ENCODE assay signal across 8 cellular contexts in the genomic region with DNA sequence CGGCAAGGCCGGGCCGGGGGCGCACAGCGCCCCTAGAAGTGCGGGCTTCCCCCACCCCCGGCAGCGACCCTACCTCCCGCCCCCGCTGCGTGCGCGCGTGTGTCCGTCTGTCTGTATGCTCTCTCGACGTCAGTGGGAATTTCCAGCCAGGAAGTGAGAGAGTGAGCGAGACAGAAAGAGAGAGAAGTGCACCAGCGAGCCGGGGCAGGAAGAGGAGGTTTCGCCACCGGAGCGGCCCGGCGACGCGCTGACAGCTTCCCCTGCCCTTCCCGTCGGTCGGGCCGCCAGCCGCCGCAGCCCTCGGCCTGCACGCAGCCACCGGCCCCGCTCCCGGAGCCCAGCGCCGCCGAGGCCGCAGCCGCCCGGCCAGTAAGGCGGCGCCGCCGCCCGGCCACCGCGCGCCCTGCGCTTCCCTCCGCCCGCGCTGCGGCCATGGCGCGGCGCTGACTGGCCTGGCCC. TPM values are rescaled to one million over a fixed set of nuclear protein-coding genes. Genes with fewer than 3 reads are reported as not detected.
A peak's percentile ranks its signal among the peaks of the same experiment; 100 is the strongest.
DNase-seq lines count a peak whose midpoint lies in the region; ATAC-seq and TF ChIP-seq lines count a peak whose summit lies in the region.

A gene with protein sequence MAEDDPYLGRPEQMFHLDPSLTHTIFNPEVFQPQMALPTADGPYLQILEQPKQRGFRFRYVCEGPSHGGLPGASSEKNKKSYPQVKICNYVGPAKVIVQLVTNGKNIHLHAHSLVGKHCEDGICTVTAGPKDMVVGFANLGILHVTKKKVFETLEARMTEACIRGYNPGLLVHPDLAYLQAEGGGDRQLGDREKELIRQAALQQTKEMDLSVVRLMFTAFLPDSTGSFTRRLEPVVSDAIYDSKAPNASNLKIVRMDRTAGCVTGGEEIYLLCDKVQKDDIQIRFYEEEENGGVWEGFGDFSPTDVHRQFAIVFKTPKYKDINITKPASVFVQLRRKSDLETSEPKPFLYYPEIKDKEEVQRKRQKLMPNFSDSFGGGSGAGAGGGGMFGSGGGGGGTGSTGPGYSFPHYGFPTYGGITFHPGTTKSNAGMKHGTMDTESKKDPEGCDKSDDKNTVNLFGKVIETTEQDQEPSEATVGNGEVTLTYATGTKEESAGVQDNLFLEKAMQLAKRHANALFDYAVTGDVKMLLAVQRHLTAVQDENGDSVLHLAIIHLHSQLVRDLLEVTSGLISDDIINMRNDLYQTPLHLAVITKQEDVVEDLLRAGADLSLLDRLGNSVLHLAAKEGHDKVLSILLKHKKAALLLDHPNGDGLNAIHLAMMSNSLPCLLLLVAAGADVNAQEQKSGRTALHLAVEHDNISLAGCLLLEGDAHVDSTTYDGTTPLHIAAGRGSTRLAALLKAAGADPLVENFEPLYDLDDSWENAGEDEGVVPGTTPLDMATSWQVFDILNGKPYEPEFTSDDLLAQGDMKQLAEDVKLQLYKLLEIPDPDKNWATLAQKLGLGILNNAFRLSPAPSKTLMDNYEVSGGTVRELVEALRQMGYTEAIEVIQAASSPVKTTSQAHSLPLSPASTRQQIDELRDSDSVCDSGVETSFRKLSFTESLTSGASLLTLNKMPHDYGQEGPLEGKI (plus strand): TSS at position 184 of the 459 bp plus-strand sequence. CDS start 24,160 bp downstream, outside the sequence.

- ATAC-seq in GM19023 (IDR thresholded peaks at IDR 0.05; ENCODE audit: unreplicated experiment): peak; percentile 61
- ATAC-seq in HG03196 (IDR thresholded peaks at IDR 0.05; ENCODE audit: unreplicated experiment): peak; percentile 56

- peak within 1 kb of the TSS; percentile 93 for H3K4me3 Mint-ChIP-seq in neural crest cell

- no peaks in the 10 kb centered on the region for H3K9me2 ChIP-seq in PC-9 (ENCODE audit: insufficient read depth)

- no TSS peak for BruUV-seq in PC-9 (replicated peaks; lab: Mats Ljungman, UMichigan)

- H3K36me3 Mint-ChIP-seq in neural crest cell (ENCODE audit: low read depth): no peaks in the 10 kb centered on the region

- H3K9ac ChIP-seq in stomach smooth muscle (ENCODE audit: low read length in 2 of 2): peak within 1 kb of the TSS; percentile 91 to 98

- H3K9me3 ChIP-seq in PC-9 (ENCODE audit: insufficient read depth, low read depth) (no peaks in the 10 kb centered on the region), stomach smooth muscle (ENCODE audit: control insufficient read depth in 2 of 2, low read length in 2 of 2) (no peaks in the 10 kb centered on the region)

- no peak for TF ChIP-seq CTCF in PC-9 (conservative IDR thresholded peaks at IDR 0.05)
- TF ChIP-seq CTCF in fibroblast of pulmonary artery (IDR thresholded peaks at IDR 0.05; ENCODE audit: low read length, missing control alignments): no peak
- TF ChIP-seq CTCF in neural crest cell (conservative IDR thresholded peaks at IDR 0.05): no peak

- intact Hi-C loops in PC-9 (cut with micrococcal nuclease; ENCODE audit: unreplicated experiment): loop anchor here (2.0 to 5.0 kb wide), 3 partner anchors 91 to 518 kb away; a partner anchor contains a TSS

- H3K27ac ChIP-seq in PC-9: peak within 1 kb of the TSS; percentile 82
- peak within 1 kb of the TSS; percentile 92 for H3K27ac ChIP-seq in stomach smooth muscle (ENCODE audit: low read length)

- H3K27ac Mint-ChIP-seq in neural crest cell (ENCODE audit: unreplicated experiment): peak within 1 kb of the TSS; percentile 94

- H3K4me1 ChIP-seq in PC-9 (replicated peaks; ENCODE audit: insufficient read depth) (peaks cover 34% of the 10 kb centered on the region), stomach smooth muscle (ENCODE audit: control insufficient read depth, insufficient read depth, low read length) (peaks cover 5% of the 10 kb centered on the region)

- H3K27me3 Mint-ChIP-seq in neural crest cell (ENCODE audit: low read depth): no peaks in the 10 kb centered on the region

- H3K36me3 ChIP-seq in PC-9 (ENCODE audit: low read depth): no peaks in the 10 kb centered on the region
- no peaks in the 10 kb centered on the region for H3K36me3 ChIP-seq in stomach smooth muscle (ENCODE audit: control insufficient read depth in 2 of 2, insufficient read depth in 2 of 2, low read length in 2 of 2)

- H3K4me1 Mint-ChIP-seq in neural crest cell: peaks cover 41% of the 10 kb centered on the region

- H2AFZ ChIP-seq in PC-9: peak within 1 kb of the TSS; percentile 82

- POLR2A ChIA-PET in PC-9 (lab: Charles Lee; ENCODE audit: unreplicated experiment): no interaction called here

- no peaks in the 10 kb centered on the region for H3K9me3 Mint-ChIP-seq in neural crest cell

- peak within 1 kb of the TSS; percentile 87 for H3K4me2 ChIP-seq in PC-9

- DNase-seq in Ammon's horn (ENCODE audit: low spot score) (peak; percentile 74), PC-9 (peak in 1 of 2 experiments; percentile 35), fibroblast of pulmonary artery (ENCODE audit: low read depth) (peak; percentile 89), neural crest cell (ENCODE audit: low read depth, low spot score) (peak; percentile 45)
- DNase-seq in activated T-helper 1 cell treated with anti-CD3 and anti-CD28 coated beads, Interleukin-2, amount 50 U/mL, for 16 hours (ENCODE audit: low read depth in 1 of 2, low spot score in 1 of 2): peak; percentile 41 to 76

- peaks cover 10% of the 10 kb centered on the region; the same call in 1 of the 2 replicates for H3F3A ChIP-seq in PC-9 (ENCODE audit: insufficient read depth, low read depth)

- H3K4me3 ChIP-seq in PC-9 (peak within 1 kb of the TSS; percentile 80), fibroblast of pulmonary artery (replicated peaks; ENCODE audit: low read depth, low read length) (peak within 1 kb of the TSS; percentile 84), stomach smooth muscle (ENCODE audit: low read length in 2 of 2) (peak within 1 kb of the TSS; percentile 87 to 88)

- H3K27me3 ChIP-seq in PC-9 (ENCODE audit: insufficient read depth, low read depth): no peaks in the 10 kb centered on the region
- H3K27me3 ChIP-seq in stomach smooth muscle (ENCODE audit: control insufficient read depth in 1 of 2, insufficient read depth in 2 of 2, low read length in 2 of 2): no peaks in the 10 kb centered on the region

- CTCF ChIA-PET in PC-9 (lab: Charles Lee): no interaction called here

- no peaks in the 10 kb centered on the region for H4K20me1 ChIP-seq in PC-9 (ENCODE audit: insufficient read depth)

- H3K79me2 ChIP-seq in PC-9 (ENCODE audit: low read depth): peaks cover 48% of the 10 kb centered on the region

RNA-seq across cellular contexts. Expression of the gene that starts here (rescaled TPM):
- 11.6 and 16.8 TPM in 2 replicates for total RNA-seq in PC-9 (2021)
- 19.1 and 24.6 TPM in 2 replicates for total RNA-seq in neural crest cell
